Comparison of ENCODE assay signal across 22 cellular contexts in genomic region chr9:132898043-132898442, GRCh38. TPM values are rescaled to one million over a fixed set of nuclear protein-coding genes. Genes with fewer than 3 reads are reported as not detected.
"Had no signal": no experiment of that assay in that cellular context is flagged by ENCODE, and none has a peak within 500 bp of the region (broad histone marks: within the 10 kb centered on the region; RNA-seq: fewer than 3 reads in every experiment).

No MANE protein-coding gene starts in this region.

- DNase-seq: cortex of kidney; effector memory CD8-positive, alpha-beta T cell; esophagus squamous epithelium; foreskin keratinocyte; kidney; left cardiac atrium; left ventricle myocardium inferior; mesenchymal stem cell; midbrain; occipital lobe; pancreas; right cardiac atrium; small intestine; stimulated activated CD4-positive, alpha-beta T cell treated with anti-CD3 and anti-CD28 coated beads, Interleukin-12 subunit alpha, Interleukin-12 subunit beta, amount 100 ng/mL, for 4 hours; stimulated activated naive CD4-positive, alpha-beta T cell treated with Interleukin-2 at 50 U/mL for 16 hours; tibial artery; upper lobe of right lung had no signal

- H3K9me3 Mint-ChIP-seq: effector memory CD8-positive, alpha-beta T cell; natural killer cell treated with Interleukin-12 subunit alpha and Interleukin-12 subunit beta and Interleukin-15 and Interleukin-18, amount 100 ng/mL, for 72 hours had no signal

- H3K4me3 Mint-ChIP-seq: effector memory CD8-positive, alpha-beta T cell; natural killer cell treated with Interleukin-12 subunit alpha and Interleukin-12 subunit beta and Interleukin-15 and Interleukin-18, amount 100 ng/mL, for 72 hours had no signal

- H3K27ac ChIP-seq: epithelial cell of prostate, esophagus squamous epithelium, foreskin keratinocyte, hepatocyte, pancreas, tibial artery, upper lobe of right lung, vagina had no signal

- ATAC-seq: effector memory CD8-positive, alpha-beta T cell; foreskin keratinocyte; left cardiac atrium; natural killer cell treated with Interleukin-12 subunit alpha and Interleukin-12 subunit beta and Interleukin-15 and Interleukin-18, amount 100 ng/mL, for 72 hours; pancreas; right cardiac atrium; upper lobe of right lung had no signal

- H3K27ac Mint-ChIP-seq: effector memory CD8-positive, alpha-beta T cell; natural killer cell treated with Interleukin-12 subunit alpha and Interleukin-12 subunit beta and Interleukin-15 and Interleukin-18, amount 100 ng/mL, for 72 hours; progenitor cell of endocrine pancreas had no signal

RNA-seq across cellular contexts. Expression of gene AK8, which starts 20.0 kb away (rescaled TPM):
- total RNA-seq: natural killer cell treated with Interleukin-12 subunit alpha and Interleukin-12 subunit beta and Interleukin-15 and Interleukin-18, amount 100 ng/mL, for 72 hours had no signal
